10 cellular contexts compared by ENCODE assay signal in genomic region chr6:107075951-107076381, GRCh38. TPM values are rescaled to one million over a fixed set of nuclear protein-coding genes. Genes with fewer than 3 reads are reported as not detected.
DNase-seq lines count a peak whose midpoint lies in the region; ATAC-seq and TF ChIP-seq lines count a peak whose summit lies in the region.
"Had no signal": no experiment of that assay in that cellular context is flagged by ENCODE, and none has a peak within 500 bp of the region (broad histone marks: within the 10 kb centered on the region; RNA-seq: fewer than 3 reads in every experiment).

No MANE protein-coding gene starts in this region.

- TF ChIP-seq CTCF in KMS-11 (conservative IDR thresholded peaks at IDR 0.05; ENCODE audit: low read depth, low read length) (no peak), brain (conservative IDR thresholded peaks at IDR 0.05) (peak; percentile 10 to 41)

- no peaks in the 10 kb centered on the region for H4K20me1 ChIP-seq in KMS-11 (ENCODE audit: insufficient read depth)

- H2AFZ ChIP-seq in KMS-11 (ENCODE audit: low read depth), result no peak overlapping the region

- no peaks in the 10 kb centered on the region for H3K36me3 ChIP-seq in KMS-11 (ENCODE audit: insufficient read depth)

- no peaks in the 10 kb centered on the region for H3K27me3 ChIP-seq in KMS-11 (ENCODE audit: insufficient read depth, low read depth)

- no peak overlapping the region for H3K4me3 ChIP-seq in KMS-11 (IDR thresholded peaks at IDR 0.05; ENCODE audit: insufficient read depth, low read depth, low read length)

- no peaks in the 10 kb centered on the region for H3K79me2 ChIP-seq in KMS-11 (ENCODE audit: insufficient read depth, low read depth)

- no peak overlapping the region for H3K27ac ChIP-seq in KMS-11

- peaks cover 2% of the 10 kb centered on the region for H3K27me3 Mint-ChIP-seq in brain
- H3K27me3 Mint-ChIP-seq: central memory CD8-positive, alpha-beta T cell had no signal

- H3K9me3 Mint-ChIP-seq in brain, result no peaks in the 10 kb centered on the region
- H3K9me3 Mint-ChIP-seq: central memory CD8-positive, alpha-beta T cell had no signal

- H3K4me2 ChIP-seq in KMS-11, result 0 out of 2 replicates have a peak overlapping the region, but pooled peaks have one; percentile 2

- peaks cover 23% of the 10 kb centered on the region for H3K36me3 Mint-ChIP-seq in brain

- H3K27ac Mint-ChIP-seq in brain, result peak overlapping the region in 4 of 5 experiments; percentile 43 to 96 (median 68)

- peaks cover 10% of the 10 kb centered on the region for H3K4me1 Mint-ChIP-seq in brain
- H3K4me1 Mint-ChIP-seq: central memory CD8-positive, alpha-beta T cell had no signal

- peaks cover 10% of the 10 kb centered on the region for H3K4me1 ChIP-seq in KMS-11 (ENCODE audit: low read depth, poor library complexity, severe bottlenecking)

- DNase-seq in CD1c-positive myeloid dendritic cell (ENCODE audit: extremely low spot score) (peak; percentile 2), myocyte (ENCODE audit: low read depth) (peak; percentile 63), T-helper 9 cell (no peak), NCI-H187 treated with DMSO at 0.1 percent for 48 hours (lab: John Stamatoyannopoulos, UW) (no peak), NCI-H69 (lab: John Stamatoyannopoulos, UW) (no peak)
- DNase-seq: left cardiac atrium had no signal

- no peak for ATAC-seq in HG02852 (IDR thresholded peaks at IDR 0.05; ENCODE audit: unreplicated experiment)

- peak overlapping the region in 2 of 5 experiments; percentile 62 to 63 for H3K4me3 Mint-ChIP-seq in brain
- H3K4me3 Mint-ChIP-seq: central memory CD8-positive, alpha-beta T cell had no signal

- H3K9ac ChIP-seq in KMS-11, result no peak overlapping the region

RNA-seq across cellular contexts. Expression of gene BEND3, which starts 39.3 kb away (rescaled TPM):
- 6.2 TPM for polyA plus RNA-seq in brain (ENCODE audit: insufficient read depth, low read depth, low replicate concordance)
- total RNA-seq in myocyte, result 2.2 and 2.6 TPM in 2 replicates
- polyA plus RNA-seq in myocyte (2012), result 1.2 TPM

RNA-seq across cellular contexts. Expression of gene MTRES1, which starts 48.0 kb away (rescaled TPM):
- polyA plus RNA-seq in brain (ENCODE audit: insufficient read depth, low read depth, low replicate concordance), result 24.0 TPM
- 23.8 and 28.1 TPM in 2 replicates for total RNA-seq in myocyte
- 18.3 TPM for polyA plus RNA-seq in myocyte (2012)

Comparison
In these comparisons a context has a peak if more than half of its experiments do, and no peak if none do; other contexts are left out.
1. DNase-seq: peak in CD1c-positive myeloid dendritic cell (single experiment) and myocyte (single experiment); none in T-helper 9 cell (single experiment), NCI-H187 treated with DMSO at 0.1 percent for 48 hours (single experiment) and NCI-H69 (single experiment).